ENCODE assay signal across 21 cellular contexts in genomic region chr3:113649169-113649833, GRCh38.
"Had no signal": no experiment of that assay in that cellular context is flagged by ENCODE, and none has a peak within 500 bp of the region (broad histone marks: within the 10 kb centered on the region; RNA-seq: fewer than 3 reads in every experiment).

No MANE protein-coding gene starts in this region.

- H3K27me3 ChIP-seq: dorsolateral prefrontal cortex, hepatocyte, neutrophil, right atrium auricular region, spleen, tibial artery, upper lobe of right lung, vagina had no signal

- ATAC-seq: left colon; naive thymus-derived CD4-positive, alpha-beta T cell; stimulated activated memory B cell treated with anti-CD40 and anti-IgM and Interleukin-4, amounts not matched to agents 10 μg/mL and 1 μg/mL and 100 μg/mL, for 72 hours; upper lobe of right lung had no signal

- H3K27ac ChIP-seq: dorsolateral prefrontal cortex, hepatocyte, neutrophil, right atrium auricular region, spleen, tibial artery, upper lobe of right lung, vagina had no signal

- H3K36me3 ChIP-seq: neutrophil, right atrium auricular region, spleen, upper lobe of right lung, vagina had no signal

- H3K4me3 ChIP-seq: dorsolateral prefrontal cortex, hepatocyte, right atrium auricular region, spleen, tibial artery, upper lobe of right lung, vagina had no signal

- FAIRE-seq: kidney had no signal

- H2AFZ ChIP-seq: hepatocyte had no signal

- DNase-seq: cortex of kidney; dorsolateral prefrontal cortex; effector CD8-positive, alpha-beta T cell; foreskin fibroblast; head of caudate nucleus; kidney; left colon; mesendoderm; naive thymus-derived CD4-positive, alpha-beta T cell; nephron progenitor cell; spleen; stimulated activated CD4-positive, alpha-beta T cell treated with anti-CD3 and anti-CD28 coated beads, Interleukin-15, amount 100 ng/mL, for 24 hours; stimulated activated CD4-positive, alpha-beta T cell treated with anti-CD3 and anti-CD28 coated beads, Interleukin-1b, Interleukin-23, amount 100 ng/mL, for 48 hours; stimulated activated CD4-positive, alpha-beta T cell treated with anti-CD3 and anti-CD28 coated beads, Interleukin-4, amount 100 ng/mL, for 24 hours; tibial artery; upper lobe of right lung had no signal

- H3K4me1 ChIP-seq: spleen, tibial artery, upper lobe of right lung, vagina had no signal

- H3K4me2 ChIP-seq: hepatocyte had no signal
